ENCODE assay signal across 32 cellular contexts in genomic region chr2:199991691-199992090, GRCh38.
"Had no signal": no experiment of that assay in that cellular context is flagged by ENCODE, and none has a peak within 500 bp of the region (broad histone marks: within the 10 kb centered on the region; RNA-seq: fewer than 3 reads in every experiment).

No MANE protein-coding gene starts in this region.

- H3K4me3 ChIP-seq: adrenal gland, body of pancreas, breast epithelium had no signal

- ATAC-seq: activated CD8-positive, alpha-beta T cell treated with anti-CD3 and anti-CD28 coated beads for 36 hours; activated naive CD4-positive, alpha-beta T cell treated with anti-CD3 and anti-CD28 coated beads, Interleukin-2, amount 50 U/mL, for 72 hours; activated T-cell treated with anti-CD3 and anti-CD28 coated beads, Interleukin-2, amount 50 U/mL, for 4 hours; activated T-cell treated with anti-CD3 and anti-CD28 coated beads, Interleukin-2, amount 50 U/mL, for 72 hours; activated T-helper 17 cell treated with anti-CD3 and anti-CD28 coated beads, Interleukin-2, amount 50 U/mL, for 72 hours; body of pancreas had no signal

- H3K27ac ChIP-seq: adrenal gland, body of pancreas, brain microvascular endothelial cell, breast epithelium, VCaP had no signal

- H3K27me3 ChIP-seq: adrenal gland, body of pancreas, brain microvascular endothelial cell, breast epithelium had no signal

- H3K36me3 ChIP-seq: adrenal gland, brain microvascular endothelial cell, breast epithelium had no signal

- H3K9me3 ChIP-seq: adrenal gland, body of pancreas, breast epithelium had no signal

- H3K4me1 ChIP-seq: adrenal gland, body of pancreas, breast epithelium had no signal

- DNase-seq: activated B cell treated with CpG ODN at 0.5 μM for 24 hours; activated CD4-positive, alpha-beta memory T cell treated with anti-CD3 and anti-CD28 coated beads for 36 hours; activated CD4-positive, alpha-beta T cell treated with anti-CD3 and anti-CD28 coated beads for 4 hours; activated CD4-positive, alpha-beta T cell treated with anti-CD3 and anti-CD28 coated beads, Interleukin-2, amount 10 ng/mL, durations not matched to agents 24 days and 14 days; activated CD4-positive, alpha-beta T cell treated with anti-CD3 and anti-CD28 coated beads, Interleukin-2, amount 50 U/mL, for 1 hour; activated CD4-positive, alpha-beta T cell treated with anti-CD3 and anti-CD28 coated beads, Interleukin-2, amount 50 U/mL, for 4 hours; activated CD4-positive, CD25-positive, alpha-beta regulatory T cell treated with anti-CD3 and anti-CD28 coated beads, Interleukin-2, amount 50 U/mL, for 72 hours; activated CD8-positive, alpha-beta memory T cell treated with anti-CD3 and anti-CD28 coated beads, Interleukin-2, amount 50 U/mL, for 4 hours; activated CD8-positive, alpha-beta T cell treated with anti-CD3 and anti-CD28 coated beads for 36 hours; activated effector memory CD4-positive, alpha-beta T cell treated with anti-CD3 and anti-CD28 coated beads, Interleukin-2, amount 50 U/mL, for 16 hours; activated gamma-delta T cell treated with Interleukin-2 at 50 U/mL for 16 hours; activated naive CD4-positive, alpha-beta T cell; activated naive CD4-positive, alpha-beta T cell treated with anti-CD3 and anti-CD28 coated beads for 36 hours; activated naive CD4-positive, alpha-beta T cell treated with anti-CD3 and anti-CD28 coated beads, Interleukin-2, amount 50 U/mL, for 16 hours; activated naive CD8-positive, alpha-beta T cell treated with anti-CD3 and anti-CD28 coated beads for 36 hours; activated T-cell treated with anti-CD3 and anti-CD28 coated beads for 4 hours; activated T-cell treated with anti-CD3 and anti-CD28 coated beads, Interleukin-2, amount 50 U/mL, for 1 hour; activated T-cell treated with anti-CD3 and anti-CD28 coated beads, Interleukin-2, amount 50 U/mL, for 4 hours; activated T-cell treated with anti-CD3 and anti-CD28 coated beads, Interleukin-2, amount 50 U/mL, for 72 hours; adrenal gland; amniotic stem cell; aorta; body of pancreas; brain microvascular endothelial cell; cerebellar nuclear complex; T-helper 1 cell; T-helper 2 cell; T-helper 9 cell had no signal
